Comparison of ENCODE assay signal across 8 cellular contexts in the genomic region with DNA sequence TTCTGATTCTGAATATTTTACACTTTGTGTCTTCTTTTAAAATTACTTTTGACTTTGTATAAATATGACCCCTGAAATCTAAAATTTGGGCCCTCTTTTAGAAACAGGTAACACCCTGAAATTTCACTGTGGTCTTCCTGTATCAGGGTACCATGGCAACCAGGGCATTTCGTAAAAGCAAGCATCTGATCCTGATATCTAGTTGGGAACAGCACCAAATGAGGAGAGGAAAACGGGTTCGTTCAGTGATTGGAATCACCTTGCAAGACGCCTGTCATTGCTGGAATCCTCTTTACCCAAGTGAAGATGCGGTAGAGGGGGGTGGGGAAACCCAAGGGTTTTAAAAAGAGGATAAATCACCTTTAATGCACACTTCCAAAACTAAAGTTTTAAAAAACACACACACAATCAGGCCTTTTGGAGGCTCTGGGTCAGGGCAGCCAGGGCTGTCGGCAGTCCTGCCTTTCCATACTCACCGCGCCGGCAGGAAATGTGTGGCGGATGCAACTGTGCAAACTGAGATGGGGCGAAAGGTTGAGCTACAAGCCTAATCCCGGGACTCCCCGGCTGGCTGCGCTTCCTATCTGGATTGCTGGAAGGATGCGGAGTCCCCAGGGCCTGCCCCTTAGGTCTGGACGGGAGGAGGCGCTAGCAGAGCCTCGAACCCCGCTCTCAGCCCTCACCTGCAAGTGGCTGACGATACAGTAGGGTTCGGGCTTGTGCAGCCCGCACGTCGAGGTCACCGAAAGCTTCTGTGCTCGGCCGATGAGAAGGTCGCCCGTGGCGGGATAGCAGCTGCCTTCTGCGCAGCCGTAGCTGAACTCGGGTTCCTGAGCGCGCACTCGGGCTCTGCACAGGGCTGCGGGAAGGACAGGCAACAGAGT. TPM values are rescaled to one million over a fixed set of nuclear protein-coding genes. Genes with fewer than 3 reads are reported as not detected.
DNase-seq lines count a peak whose midpoint lies in the region; ATAC-seq, FAIRE-seq and TF ChIP-seq lines count a peak whose summit lies in the region.

No MANE protein-coding gene starts in this region.

- peak overlapping the region; percentile 84 to 95 (median 90) for H3K4me3 ChIP-seq in endothelial cell of umbilical vein (replicated peaks in 1 of 3; ENCODE audit: insufficient read depth in 1 of 3, low read depth in 1 of 3, low read length in 3 of 3)

- no peak for FAIRE-seq in D721Med (lab: Jason Lieb, UNC)
- FAIRE-seq in endothelial cell of umbilical vein (lab: Jason Lieb, UNC): peak; percentile 95

- POLR2A ChIA-PET in RWPE1 (lab: Yijun Ruan, JAX; ENCODE audit: low non-redundant PET): no interaction called here
- POLR2A ChIA-PET in endothelial cell of umbilical vein (lab: Charles Lee): interaction anchor here (0.9 to 4.7 kb wide), 2 partner anchors 14 to 94 kb away, joined by 3 to 49 read pairs; no protein-coding TSS in a partner anchor

- BruUV-seq in endothelial cell of umbilical vein (replicated peaks; lab: Mats Ljungman, UMichigan): no TSS peak

- no peaks in the 10 kb centered on the region for H3K9me1 ChIP-seq in endothelial cell of umbilical vein (replicated peaks; ENCODE audit: control insufficient read depth, extremely low read depth, insufficient read depth, low read length)

- CTCF ChIA-PET in RWPE1 (lab: Yijun Ruan, JAX) (interaction anchor here (0.6 to 1.5 kb wide), 5 partner anchors 16 to 226 kb away, joined by 3 to 8 read pairs (median 3); no protein-coding TSS in a partner anchor), endothelial cell of umbilical vein (lab: Charles Lee) (interaction anchor here (0.6 to 13.4 kb wide), 10 partner anchors 10 to 496 kb away, joined by 3 to 284 read pairs (median 4); no protein-coding TSS in a partner anchor)

- DNase-seq in D721Med (ENCODE audit: insufficient read length, low spot score): no peak
- DNase-seq in RWPE1 (ENCODE audit: low spot score): no peak
- DNase-seq in endothelial cell of umbilical vein (ENCODE audit: low read depth, low spot score): peak; percentile 98
- peak; percentile 58 for DNase-seq in myocyte (ENCODE audit: low read depth)
- DNase-seq in NCI-H187 treated with DMSO at 0.1 percent for 48 hours (lab: John Stamatoyannopoulos, UW): no peak
- no peak for DNase-seq in DMS114 treated with DMSO at 0.1 percent for 48 hours (lab: John Stamatoyannopoulos, UW; ENCODE audit: unreplicated experiment)
- DNase-seq in HT-29 (ENCODE audit: low spot score): no peak

- H3K36me3 ChIP-seq in endothelial cell of umbilical vein (ENCODE audit: control insufficient read depth in 2 of 2, extremely low read depth in 1 of 2, insufficient read depth in 2 of 2, low read length in 2 of 2): peaks cover 6 to 18% of the 10 kb centered on the region in 2 experiments

- no peak for TF ChIP-seq POLR2A in endothelial cell of umbilical vein (IDR thresholded peaks at IDR 0.05; ENCODE audit: low read depth, low read length)

- TF ChIP-seq CTCF in D721Med (IDR thresholded peaks at IDR 0.05; ENCODE audit: insufficient read depth, missing control alignments): peak; percentile 45
- peak; percentile 47; the same call in 1 of the 2 replicates for TF ChIP-seq CTCF in RWPE1 (conservative IDR thresholded peaks at IDR 0.05; ENCODE audit: low read depth)
- TF ChIP-seq CTCF in endothelial cell of umbilical vein (IDR thresholded peaks at IDR 0.05; ENCODE audit: extremely low read depth in 1 of 2, insufficient read depth in 1 of 2, low read depth in 1 of 2, low read length in 2 of 2): peak; percentile 49 to 63

- dilution Hi-C loops in endothelial cell of umbilical vein (cut with MboI; ENCODE audit: extremely low pct_ligation_motif_present, low sequenced_read_pairs): loop anchor here (5.0 kb wide), 1 partner anchor 146 kb away; no protein-coding TSS in a partner anchor

- no peaks in the 10 kb centered on the region for H4K20me1 ChIP-seq in endothelial cell of umbilical vein (replicated peaks; ENCODE audit: control insufficient read depth, extremely low read depth, insufficient read depth, low read length)

- H3K9ac ChIP-seq in endothelial cell of umbilical vein (replicated peaks; ENCODE audit: extremely low read depth, insufficient read depth, low read length): peak overlapping the region; percentile 97

- H3K27me3 ChIP-seq in endothelial cell of umbilical vein (ENCODE audit: control insufficient read depth in 2 of 2, insufficient read depth in 2 of 2, low read length in 2 of 2): no peaks in the 10 kb centered on the region

- peak overlapping the region; percentile 89 for H3K4me2 ChIP-seq in endothelial cell of umbilical vein (ENCODE audit: insufficient read depth, low read length)

- H3K27ac ChIP-seq in RWPE1 (peak overlapping the region; percentile 84), endothelial cell of umbilical vein (ENCODE audit: insufficient read depth, low read depth, low read length) (peak overlapping the region; percentile 99)

- H2AFZ ChIP-seq in endothelial cell of umbilical vein (ENCODE audit: low read depth, low read length): no peak overlapping the region

- peaks cover 52% of the 10 kb centered on the region for H3K79me2 ChIP-seq in endothelial cell of umbilical vein (ENCODE audit: control insufficient read depth, insufficient read depth, low read length)

- H3K4me1 ChIP-seq in endothelial cell of umbilical vein (ENCODE audit: control insufficient read depth, extremely low read depth, insufficient read depth, low read length): peaks cover 64% of the 10 kb centered on the region

- H3K9me3 ChIP-seq in endothelial cell of umbilical vein (replicated peaks; ENCODE audit: control insufficient read depth, insufficient read depth, low read length): no peaks in the 10 kb centered on the region

- ATAC-seq in HG03025 (IDR thresholded peaks at IDR 0.05; ENCODE audit: low FRiP score, unreplicated experiment): no peak

- intact Hi-C loops in endothelial cell of umbilical vein (cut with micrococcal nuclease): loop anchor here (1.0 to 5.0 kb wide), 2 partner anchors 96 to 421 kb away; no protein-coding TSS in a partner anchor

TF ChIP-seq in endothelial cell of umbilical vein, 7 proteins besides CTCF, POLR2A, EP300 and RAD21:
- TF ChIP-seq JUN (IDR thresholded peaks at IDR 0.05; ENCODE audit: borderline replicate concordance, insufficient read depth, insufficient read length, low read depth) (no peak), MYC (IDR thresholded peaks at IDR 0.05; ENCODE audit: low read depth, low read length) (no peak), POLR2AphosphoS5 (IDR thresholded peaks at IDR 0.05; ENCODE audit: insufficient read depth, low read depth, low read length) (peak; percentile 90), FOS (IDR thresholded peaks at IDR 0.05; ENCODE audit: borderline replicate concordance, insufficient read depth, low read length) (peak; percentile 41), GATA2 (IDR thresholded peaks at IDR 0.05; ENCODE audit: insufficient read depth, insufficient read length, low read depth, low read length) (peak; percentile 81), EZH2 (IDR thresholded peaks at IDR 0.05; ENCODE audit: borderline replicate concordance, low read depth, low read length, severe bottlenecking) (no peak)
- TF ChIP-seq, protein P1, sequence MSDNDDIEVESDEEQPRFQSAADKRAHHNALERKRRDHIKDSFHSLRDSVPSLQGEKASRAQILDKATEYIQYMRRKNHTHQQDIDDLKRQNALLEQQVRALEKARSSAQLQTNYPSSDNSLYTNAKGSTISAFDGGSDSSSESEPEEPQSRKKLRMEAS (IDR thresholded peaks at IDR 0.05; ENCODE audit: insufficient read depth, insufficient read length): no peak
TF ChIP-seq in endothelial cell of umbilical vein: peak in this region for 3.

RNA-seq across cellular contexts. Expression of gene LAMB1, which starts 1.8 kb away (rescaled TPM):
- total RNA-seq in endothelial cell of umbilical vein (703 and 734 TPM in 2 replicates), myocyte (105 and 123 TPM in 2 replicates)
- polyA plus RNA-seq in endothelial cell of umbilical vein: 588 and 591 TPM in 2 replicates
- 325 and 368 TPM in 2 replicates for polyA plus RNA-seq in endothelial cell of umbilical vein (2011; cell fraction: cytosol; rRNA removed)
- 2,332 and 2,533 TPM in 2 replicates for polyA plus RNA-seq in endothelial cell of umbilical vein (2011; cell fraction: nucleus; rRNA removed)
- polyA plus RNA-seq in endothelial cell of umbilical vein (2012): 625 and 739 TPM in 2 replicates
- 1,649 and 1,751 TPM in 2 replicates for polyA minus RNA-seq in endothelial cell of umbilical vein
- 25.5 TPM for polyA minus RNA-seq in endothelial cell of umbilical vein (2011; cell fraction: cytosol; rRNA and poly(A)+ RNA removed)
- polyA minus RNA-seq in endothelial cell of umbilical vein (2011; cell fraction: nucleus; rRNA and poly(A)+ RNA removed): 1,355 and 1,366 TPM in 2 replicates
- polyA plus RNA-seq in myocyte (2012): 121 TPM
- 29.4 and 46.6 TPM in 2 replicates for total RNA-seq in HT-29 (2014; rRNA removed; shearing (Covaris generic))

Comparison
In these comparisons a context has a peak if more than half of its experiments do, and no peak if none do; other contexts are left out.
1. DNase-seq: peak in endothelial cell of umbilical vein (single experiment) and myocyte (single experiment); none in D721Med (single experiment), RWPE1 (single experiment), NCI-H187 treated with DMSO at 0.1 percent for 48 hours (single experiment), DMS114 treated with DMSO at 0.1 percent for 48 hours (single experiment) and HT-29 (single experiment).
2. Peak in every context shown above with its lines, with median percentiles within 50 percentile points of each other: CTCF ChIP-seq.